12 cellular contexts compared by ENCODE assay signal in genomic region chr14:36656769-36657408, GRCh38. TPM values are rescaled to one million over a fixed set of nuclear protein-coding genes. Genes with fewer than 3 reads are reported as not detected.
DNase-seq lines count a peak whose midpoint lies in the region; ATAC-seq and TF ChIP-seq lines count a peak whose summit lies in the region.
"Had no signal": no experiment of that assay in that cellular context is flagged by ENCODE, and none has a peak within 500 bp of the region (broad histone marks: within the 10 kb centered on the region; RNA-seq: fewer than 3 reads in every experiment).

No MANE protein-coding gene starts in this region.

- no peaks in the 10 kb centered on the region for H3K27me3 ChIP-seq in KMS-11 (ENCODE audit: insufficient read depth, low read depth)
- H3K27me3 ChIP-seq: MG63 had no signal

- peaks cover 39% of the 10 kb centered on the region for H3K4me1 Mint-ChIP-seq in activated T-cell treated with anti-CD3 and anti-CD28 coated beads, Interleukin-2, amount 50 U/mL, for 24 hours (ENCODE audit: low read depth)
- H3K4me1 Mint-ChIP-seq in glutamatergic neuron (ENCODE audit: low read depth, unreplicated experiment), result peaks cover 8% of the 10 kb centered on the region
- peaks cover 12 to 34% of the 10 kb centered on the region in 2 donors for H3K4me1 Mint-ChIP-seq in stimulated activated naive B cell treated with anti-CD40 and anti-IgM and Interleukin-4, amounts not matched to agents 10 μg/mL and 1 μg/mL and 100 μg/mL, for 72 hours

- H3K4me2 ChIP-seq in KMS-11, result peak overlapping the region; percentile 21; the same call in 1 of the 2 replicates

- in situ Hi-C loops in ACHN (cut with HindIII; ENCODE audit: low pct_ligation_motif_present, low pct_unique_long_range_greater_than_20kb, low sequenced_read_pairs), result no loop called here

- no peak for ATAC-seq in stimulated activated naive B cell treated with anti-CD40 and anti-IgM and Interleukin-4, amounts not matched to agents 10 μg/mL and 1 μg/mL and 100 μg/mL, for 72 hours (replicated peaks)
- no peak for ATAC-seq in HG02642 (IDR thresholded peaks at IDR 0.05; ENCODE audit: poor library complexity, unreplicated experiment)
- ATAC-seq in HG03045 (IDR thresholded peaks at IDR 0.05; ENCODE audit: unreplicated experiment), result no peak

- no peaks in the 10 kb centered on the region for H3K4me1 ChIP-seq in KMS-11 (ENCODE audit: low read depth, poor library complexity, severe bottlenecking)

- no peaks in the 10 kb centered on the region for H3K79me2 ChIP-seq in KMS-11 (ENCODE audit: insufficient read depth, low read depth)

- no peaks in the 10 kb centered on the region for H3K36me3 ChIP-seq in KMS-11 (ENCODE audit: insufficient read depth)
- H3K36me3 ChIP-seq: MG63 had no signal

- no peak overlapping the region for H3K27ac Mint-ChIP-seq in activated T-cell treated with anti-CD3 and anti-CD28 coated beads, Interleukin-2, amount 50 U/mL, for 24 hours
- no peak overlapping the region for H3K27ac Mint-ChIP-seq in glutamatergic neuron (ENCODE audit: unreplicated experiment)
- H3K27ac Mint-ChIP-seq in stimulated activated naive B cell treated with anti-CD40 and anti-IgM and Interleukin-4, amounts not matched to agents 10 μg/mL and 1 μg/mL and 100 μg/mL, for 72 hours, result peak overlapping the region; percentile 81
- H3K27ac Mint-ChIP-seq: stimulated activated effector memory CD8-positive, alpha-beta T cell treated with anti-CD3 and anti-CD28 coated beads, Interleukin-12 subunit alpha, Interleukin-12 subunit beta, amount 100 ng/mL, for 72 hours had no signal

- peaks cover 98% of the 10 kb centered on the region for H3K27me3 Mint-ChIP-seq in activated T-cell treated with anti-CD3 and anti-CD28 coated beads, Interleukin-2, amount 50 U/mL, for 24 hours
- peaks cover 55% of the 10 kb centered on the region for H3K27me3 Mint-ChIP-seq in glutamatergic neuron (ENCODE audit: unreplicated experiment)
- H3K27me3 Mint-ChIP-seq in stimulated activated naive B cell treated with anti-CD40 and anti-IgM and Interleukin-4, amounts not matched to agents 10 μg/mL and 1 μg/mL and 100 μg/mL, for 72 hours, result peaks cover 77 to 94% of the 10 kb centered on the region in 2 donors

- H3K9me3 Mint-ChIP-seq in activated T-cell treated with anti-CD3 and anti-CD28 coated beads, Interleukin-2, amount 50 U/mL, for 24 hours, result peaks cover 4% of the 10 kb centered on the region
- H3K9me3 Mint-ChIP-seq in glutamatergic neuron (ENCODE audit: unreplicated experiment), result peaks cover 8% of the 10 kb centered on the region
- peaks cover 4 to 6% of the 10 kb centered on the region in 2 donors for H3K9me3 Mint-ChIP-seq in stimulated activated naive B cell treated with anti-CD40 and anti-IgM and Interleukin-4, amounts not matched to agents 10 μg/mL and 1 μg/mL and 100 μg/mL, for 72 hours
- H3K9me3 Mint-ChIP-seq: stimulated activated effector memory CD8-positive, alpha-beta T cell treated with anti-CD3 and anti-CD28 coated beads, Interleukin-12 subunit alpha, Interleukin-12 subunit beta, amount 100 ng/mL, for 72 hours had no signal

- peak overlapping the region; percentile 13 for H3K4me3 Mint-ChIP-seq in activated T-cell treated with anti-CD3 and anti-CD28 coated beads, Interleukin-2, amount 50 U/mL, for 24 hours
- peak overlapping the region; percentile 53 for H3K4me3 Mint-ChIP-seq in glutamatergic neuron (ENCODE audit: unreplicated experiment)
- H3K4me3 Mint-ChIP-seq in stimulated activated naive B cell treated with anti-CD40 and anti-IgM and Interleukin-4, amounts not matched to agents 10 μg/mL and 1 μg/mL and 100 μg/mL, for 72 hours, result peak overlapping the region in 1 of 2 donors; percentile 41
- H3K4me3 Mint-ChIP-seq: stimulated activated effector memory CD8-positive, alpha-beta T cell treated with anti-CD3 and anti-CD28 coated beads, Interleukin-12 subunit alpha, Interleukin-12 subunit beta, amount 100 ng/mL, for 72 hours had no signal

- no peak overlapping the region for H3K9ac ChIP-seq in KMS-11

- TF ChIP-seq CTCF in KMS-11 (conservative IDR thresholded peaks at IDR 0.05; ENCODE audit: low read depth, low read length) (no peak), glutamatergic neuron (IDR thresholded peaks at IDR 0.05; ENCODE audit: partially characterized antibody, unreplicated experiment) (no peak)

- H2AFZ ChIP-seq in KMS-11 (ENCODE audit: low read depth), result peak overlapping the region; percentile 34; the same call in 1 of the 2 replicates

- H4K20me1 ChIP-seq in KMS-11 (ENCODE audit: insufficient read depth), result no peaks in the 10 kb centered on the region

- H3K27ac ChIP-seq in KMS-11, result no peak overlapping the region
- H3K27ac ChIP-seq: C4-2B had no signal

- no peak overlapping the region for H3K4me3 ChIP-seq in KMS-11 (IDR thresholded peaks at IDR 0.05; ENCODE audit: insufficient read depth, low read depth, low read length)
- H3K4me3 ChIP-seq: MG63 had no signal

- no peaks in the 10 kb centered on the region for H3K36me3 Mint-ChIP-seq in activated T-cell treated with anti-CD3 and anti-CD28 coated beads, Interleukin-2, amount 50 U/mL, for 24 hours (ENCODE audit: low read depth)
- no peaks in the 10 kb centered on the region for H3K36me3 Mint-ChIP-seq in glutamatergic neuron (ENCODE audit: unreplicated experiment)
- H3K36me3 Mint-ChIP-seq in stimulated activated naive B cell treated with anti-CD40 and anti-IgM and Interleukin-4, amounts not matched to agents 10 μg/mL and 1 μg/mL and 100 μg/mL, for 72 hours, result peaks cover 0 to 15% of the 10 kb centered on the region in 2 donors

- no peak for DNase-seq in activated T-cell treated with anti-CD3 and anti-CD28 coated beads, Interleukin-2, amount 50 U/mL, for 24 hours
- no peak for DNase-seq in activated T-cell treated with anti-CD3 and anti-CD28 coated beads, Interleukin-2, amount 50 U/mL, for 48 hours
- no peak for DNase-seq in glutamatergic neuron
- DNase-seq in stimulated activated naive B cell treated with anti-CD40 and anti-IgM and Interleukin-4, amounts not matched to agents 10 μg/mL and 1 μg/mL and 100 μg/mL, for 72 hours, result no peak
- DNase-seq in ACHN, result no peak
- DNase-seq: left colon, MG63 had no signal

RNA-seq across cellular contexts. Expression of gene PAX9, which starts 4.8 kb away (rescaled TPM):
- not detected for total RNA-seq in glutamatergic neuron (ENCODE audit: unreplicated experiment)
